13 cellular contexts compared by ENCODE assay signal in genomic region chr16:56776562-56776961, GRCh38. TPM values are rescaled to one million over a fixed set of nuclear protein-coding genes. Genes with fewer than 3 reads are reported as not detected.
A peak's percentile ranks its signal among the peaks of the same experiment; 100 is the strongest.
DNase-seq lines count a peak whose midpoint lies in the region; ATAC-seq and TF ChIP-seq lines count a peak whose summit lies in the region.
"Had no signal": no experiment of that assay in that cellular context is flagged by ENCODE, and none has a peak within 500 bp of the region (broad histone marks: within the 10 kb centered on the region; RNA-seq: fewer than 3 reads in every experiment).

No MANE protein-coding gene starts in this region.

- no peak overlapping the region for H3K4me3 ChIP-seq in brain microvascular endothelial cell (ENCODE audit: low read depth, low read length)

- no peak for TF ChIP-seq POLR2A in GM18505 (IDR thresholded peaks at IDR 0.05; ENCODE audit: borderline replicate concordance, extremely low read depth, insufficient read depth, insufficient read length)

- H3K27me3 ChIP-seq in brain microvascular endothelial cell (replicated peaks) = no peaks in the 10 kb centered on the region

- in situ Hi-C loops in brain microvascular endothelial cell (cut with HindIII; ENCODE audit: low pct_ligation_motif_present, low sequenced_read_pairs) = no loop called here

- intact Hi-C loops in left colon (cut with DNase I, micrococcal nuclease) = no loop called here

- TF ChIP-seq CTCF in brain microvascular endothelial cell (IDR thresholded peaks at IDR 0.05; ENCODE audit: low read depth, low read length, missing control alignments) = no peak

- no peaks in the 10 kb centered on the region for H3K36me3 ChIP-seq in brain microvascular endothelial cell (replicated peaks)

- ATAC-seq in GM18505 (IDR thresholded peaks at IDR 0.05; ENCODE audit: unreplicated experiment) = no peak
- ATAC-seq in left colon = no peak
- ATAC-seq: stimulated activated effector memory CD8-positive, alpha-beta T cell treated with anti-CD3 and anti-CD28 coated beads, Interleukin-12 subunit alpha, Interleukin-12 subunit beta, amount 100 ng/mL, for 72 hours had no signal

- no peak overlapping the region for H3K27ac ChIP-seq in brain microvascular endothelial cell

- DNase-seq in CD1c-positive myeloid dendritic cell (ENCODE audit: extremely low spot score) (peak; percentile 32), NAMALWA (ENCODE audit: low spot score) (peak; percentile 5), dermis blood vessel endothelial cell (peak; percentile 54), mucosa of gallbladder (ENCODE audit: low spot score) (peak; percentile 18), brain microvascular endothelial cell (no peak), left colon (no peak)
- DNase-seq in stimulated activated CD4-positive, alpha-beta T cell treated with anti-CD3 and anti-CD28 coated beads, Interleukin-4, amount 100 ng/mL, for 4 hours = no peak
- DNase-seq: activated CD4-positive, alpha-beta T cell treated with anti-CD3 and anti-CD28 coated beads, Interleukin-2, amount 50 U/mL, for 4 hours; activated naive CD4-positive, alpha-beta T cell treated with anti-CD3 and anti-CD28 coated beads for 36 hours; CD8-positive, alpha-beta memory T cell; T-helper 1 cell had no signal

RNA-seq across cellular contexts. Expression of gene NUP93, which starts 46.6 kb away (rescaled TPM):
- total RNA-seq in dermis blood vessel endothelial cell = 59.7 and 98.4 TPM in 2 replicates
- total RNA-seq in mucosa of gallbladder = 26.4 TPM
- 10 to 100 TPM; 34.1 to 52.7 TPM for total RNA-seq in left colon

Comparison
In these comparisons a context has a peak if more than half of its experiments do, and no peak if none do; other contexts are left out.
1. DNase-seq: peak in CD1c-positive myeloid dendritic cell (single experiment), NAMALWA (single experiment), dermis blood vessel endothelial cell (single experiment) and mucosa of gallbladder (single experiment); none in brain microvascular endothelial cell (single experiment), stimulated activated CD4-positive, alpha-beta T cell treated with anti-CD3 and anti-CD28 coated beads, Interleukin-4, amount 100 ng/mL, for 4 hours (0 of 2) and left colon (0 of 2).